8 cellular contexts compared by ENCODE assay signal in the genomic region with DNA sequence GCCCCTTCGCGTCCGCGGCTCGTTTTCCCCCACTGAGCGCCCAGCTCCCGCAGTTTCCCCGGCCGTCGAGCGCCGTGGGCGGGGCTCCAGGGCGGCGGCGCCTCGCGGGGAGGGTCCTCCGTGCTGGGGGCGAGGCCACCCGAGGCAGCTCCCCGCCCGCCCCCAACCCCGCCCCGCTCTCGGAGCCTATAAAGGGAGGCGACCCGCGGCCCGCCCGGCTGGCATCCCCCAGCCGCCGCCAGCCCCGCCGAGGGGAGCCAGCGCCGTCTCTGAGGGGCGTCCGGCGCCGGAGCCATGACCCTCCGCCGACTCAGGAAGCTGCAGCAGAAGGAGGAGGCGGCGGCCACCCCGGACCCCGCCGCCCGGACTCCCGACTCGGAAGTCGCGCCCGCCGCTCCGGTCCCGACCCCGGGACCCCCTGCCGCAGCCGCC. TPM values are rescaled to one million over a fixed set of nuclear protein-coding genes. Genes with fewer than 3 reads are reported as not detected.
DNase-seq lines count a peak whose midpoint lies in the region; ATAC-seq and TF ChIP-seq lines count a peak whose summit lies in the region.

TAMALIN (plus strand) TSS at position 221 of the 432 bp plus-strand sequence; CDS start at position 295, 74 bp downstream.

- H3K4me1 ChIP-seq in muscle layer of duodenum (ENCODE audit: control insufficient read depth in 1 of 2, insufficient read depth in 2 of 2, low read length in 2 of 2): peaks cover 0 to 38% of the 10 kb centered on the region in 2 donors

- CTCF ChIA-PET in Calu3 (lab: Charles Lee): interaction anchor here (1.0 kb wide), 1 partner anchor 16 kb away, joined by 3 read pairs; no protein-coding TSS in a partner anchor

- no peaks in the 10 kb centered on the region for H3K27me3 ChIP-seq in muscle layer of duodenum (ENCODE audit: low read depth, low read length)

- no peaks in the 10 kb centered on the region for H3K9me3 Mint-ChIP-seq in Calu3 (ENCODE audit: low read depth, unreplicated experiment)

- H3K4me3 Mint-ChIP-seq in Calu3 (ENCODE audit: low read depth, unreplicated experiment): no peak within 1 kb of the TSS

- no peak for TF ChIP-seq CTCF in Calu3 (IDR thresholded peaks at IDR 0.05; ENCODE audit: unreplicated experiment)
- TF ChIP-seq CTCF in epithelial cell of proximal tubule (conservative IDR thresholded peaks at IDR 0.05; ENCODE audit: low read depth, low read length): no peak

- H3K4me3 ChIP-seq in epithelial cell of proximal tubule (ENCODE audit: low read depth, low read length): peak within 1 kb of the TSS; percentile 55
- peak within 1 kb of the TSS; percentile 27 to 71 for H3K4me3 ChIP-seq in muscle layer of duodenum (ENCODE audit: low read depth in 1 of 2, low read length in 2 of 2)

- no peaks in the 10 kb centered on the region for H3K36me3 ChIP-seq in muscle layer of duodenum (ENCODE audit: control insufficient read depth in 1 of 2, insufficient read depth in 2 of 2, low read length in 2 of 2)

- peak; percentile 6 for DNase-seq in Calu3
- DNase-seq in NCI-H2107 (lab: John Stamatoyannopoulos, UW): peak; percentile 62
- DNase-seq in activated CD8-positive, alpha-beta memory T cell treated with anti-CD3 and anti-CD28 coated beads, Interleukin-2, amount 50 U/mL, for 1 hour (ENCODE audit: extremely low read depth): peak; percentile 68
- DNase-seq in epithelial cell of proximal tubule (ENCODE audit: low read depth): no peak
- DNase-seq in stimulated activated CD8-positive, alpha-beta memory T cell treated with anti-CD3 and anti-CD28 coated beads, Interleukin-7, amount 100 ng/mL, for 4 hours (ENCODE audit: low read depth in 2 of 2): peak; percentile 63 to 80
- no peak for DNase-seq in DMS79 treated with DMSO at 0.1 percent for 48 hours (lab: John Stamatoyannopoulos, UW)

- intact Hi-C loops in Calu3 (cut with micrococcal nuclease; ENCODE audit: unreplicated experiment): no loop called here

- no peaks in the 10 kb centered on the region for H3K9me3 ChIP-seq in muscle layer of duodenum (ENCODE audit: control insufficient read depth in 1 of 2, low read length in 2 of 2)

- no peak within 1 kb of the TSS for H3K27ac Mint-ChIP-seq in Calu3 (ENCODE audit: unreplicated experiment)

- H3K27ac ChIP-seq in muscle layer of duodenum (ENCODE audit: low read length): peak within 1 kb of the TSS; percentile 73

- H3K27me3 Mint-ChIP-seq in Calu3 (ENCODE audit: unreplicated experiment): peaks cover 15% of the 10 kb centered on the region

- ATAC-seq in GM18867 (IDR thresholded peaks at IDR 0.05; ENCODE audit: unreplicated experiment): no peak

- no TSS peak for BruUV-seq in Calu3 (replicated peaks; lab: Mats Ljungman, UMichigan)

- H3K36me3 Mint-ChIP-seq in Calu3 (ENCODE audit: insufficient read depth, unreplicated experiment): no peaks in the 10 kb centered on the region

- H3K4me1 Mint-ChIP-seq in Calu3 (ENCODE audit: low read depth, unreplicated experiment): no peaks in the 10 kb centered on the region

RNA-seq across cellular contexts. Expression of gene TAMALIN, which starts in this region (rescaled TPM):
- total RNA-seq in Calu3 (2022) (0.34 TPM in 1 of 2 replicates, not detected in the other), epithelial cell of proximal tubule (1.7 and 2.9 TPM in 2 replicates)

Comparison
In these comparisons a context has a peak if more than half of its experiments do, and no peak if none do; other contexts are left out.
1. Peak in DNase-seq in Calu3; RNA of the gene not detected or under 1 TPM.
2. DNase-seq: peak in NCI-H2107 (single experiment), activated CD8-positive, alpha-beta memory T cell treated with anti-CD3 and anti-CD28 coated beads, Interleukin-2, amount 50 U/mL, for 1 hour (single experiment) and stimulated activated CD8-positive, alpha-beta memory T cell treated with anti-CD3 and anti-CD28 coated beads, Interleukin-7, amount 100 ng/mL, for 4 hours (2 of 2); none in epithelial cell of proximal tubule (single experiment) and DMS79 treated with DMSO at 0.1 percent for 48 hours (single experiment).